8 cellular contexts compared by ENCODE assay signal in the genomic region with DNA sequence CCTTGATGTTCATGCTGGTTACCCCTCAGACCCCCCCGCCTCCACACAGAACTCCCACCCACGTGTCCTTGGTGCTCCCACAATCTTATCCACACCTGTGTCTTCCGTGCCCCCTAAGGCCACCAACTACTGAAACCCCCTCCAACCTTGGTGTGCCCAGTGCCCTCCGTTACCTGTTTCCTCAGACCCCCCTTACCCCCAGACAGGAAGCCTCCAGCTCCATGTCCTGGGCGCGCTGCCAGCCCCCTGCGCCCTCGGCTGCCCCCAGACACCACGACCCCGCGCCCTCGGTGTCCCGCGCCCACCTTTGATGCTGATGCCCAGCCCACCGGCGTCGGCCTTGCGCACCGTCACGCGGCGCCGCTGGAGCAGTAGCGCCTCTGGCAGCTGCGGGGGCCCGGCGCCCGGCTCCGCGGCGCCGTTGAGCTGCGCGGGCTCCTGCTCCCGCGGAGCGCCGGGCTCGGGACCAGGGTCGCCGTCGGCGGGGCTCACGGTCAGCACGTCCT. TPM values are rescaled to one million over a fixed set of nuclear protein-coding genes. Genes with fewer than 3 reads are reported as not detected.
A peak's percentile ranks its signal among the peaks of the same experiment; 100 is the strongest.
DNase-seq lines count a peak whose midpoint lies in the region; ATAC-seq and TF ChIP-seq lines count a peak whose summit lies in the region.

No MANE protein-coding gene starts in this region.

- H3K9me3 Mint-ChIP-seq in brain = peaks cover 0 to 3% (median 0%) of the 10 kb centered on the region in 5 experiments
- no peaks in the 10 kb centered on the region for H3K9me3 Mint-ChIP-seq in stimulated activated memory B cell treated with anti-CD40 and anti-IgM and Interleukin-4, amounts not matched to agents 10 μg/mL and 1 μg/mL and 100 μg/mL, for 72 hours

- H3K4me1 Mint-ChIP-seq in brain = peaks cover 46% of the 10 kb centered on the region
- peaks cover 39% of the 10 kb centered on the region for H3K4me1 Mint-ChIP-seq in stimulated activated memory B cell treated with anti-CD40 and anti-IgM and Interleukin-4, amounts not matched to agents 10 μg/mL and 1 μg/mL and 100 μg/mL, for 72 hours

- H3K36me3 ChIP-seq in kidney epithelial cell (ENCODE audit: control insufficient read depth, insufficient read depth, low read length) = no peaks in the 10 kb centered on the region

- H3K27me3 ChIP-seq in kidney epithelial cell (ENCODE audit: control insufficient read depth, insufficient read depth, low read length) = no peaks in the 10 kb centered on the region

- peak overlapping the region; percentile 60 to 92 (median 82) for H3K27ac Mint-ChIP-seq in brain
- peak overlapping the region; percentile 81 for H3K27ac Mint-ChIP-seq in stimulated activated memory B cell treated with anti-CD40 and anti-IgM and Interleukin-4, amounts not matched to agents 10 μg/mL and 1 μg/mL and 100 μg/mL, for 72 hours

- H3K4me3 ChIP-seq in AG09309 (ENCODE audit: control insufficient read depth, low read depth, low read length) (peak overlapping the region; percentile 64), kidney epithelial cell (ENCODE audit: low read depth, low read length) (peak overlapping the region; percentile 43)

- DNase-seq in AG09309 (ENCODE audit: low read depth) = no peak
- DNase-seq in NCI-H2171 (lab: John Stamatoyannopoulos, UW) = peak; percentile 47
- no peak for DNase-seq in kidney epithelial cell (ENCODE audit: low read depth)
- no peak for DNase-seq in GM19240 (ENCODE audit: insufficient read length, low spot score)
- DNase-seq in COR-L47 (lab: John Stamatoyannopoulos, UW) = no peak

- H3K4me3 Mint-ChIP-seq in brain = peak overlapping the region; percentile 89 to 93 (median 90)
- H3K4me3 Mint-ChIP-seq in stimulated activated memory B cell treated with anti-CD40 and anti-IgM and Interleukin-4, amounts not matched to agents 10 μg/mL and 1 μg/mL and 100 μg/mL, for 72 hours = peak overlapping the region; percentile 93

- H3K27me3 Mint-ChIP-seq in brain = peaks cover 10% of the 10 kb centered on the region
- H3K27me3 Mint-ChIP-seq in stimulated activated memory B cell treated with anti-CD40 and anti-IgM and Interleukin-4, amounts not matched to agents 10 μg/mL and 1 μg/mL and 100 μg/mL, for 72 hours = no peaks in the 10 kb centered on the region

- ATAC-seq in GM19452 (IDR thresholded peaks at IDR 0.05; ENCODE audit: unreplicated experiment) = peak; percentile 29
- ATAC-seq in stimulated activated memory B cell treated with anti-CD40 and anti-IgM and Interleukin-4, amounts not matched to agents 10 μg/mL and 1 μg/mL and 100 μg/mL, for 72 hours = peak; percentile 21

- H3K36me3 Mint-ChIP-seq in brain = peaks cover 6% of the 10 kb centered on the region
- H3K36me3 Mint-ChIP-seq in stimulated activated memory B cell treated with anti-CD40 and anti-IgM and Interleukin-4, amounts not matched to agents 10 μg/mL and 1 μg/mL and 100 μg/mL, for 72 hours = no peaks in the 10 kb centered on the region

- no peak for TF ChIP-seq CTCF in AG09309 (IDR thresholded peaks at IDR 0.05; ENCODE audit: control insufficient read depth, insufficient read depth, low read depth, low read length, missing control alignments)
- no peak for TF ChIP-seq CTCF in brain (conservative IDR thresholded peaks at IDR 0.05)
- TF ChIP-seq CTCF in kidney epithelial cell (IDR thresholded peaks at IDR 0.05; ENCODE audit: insufficient read depth, low read length, poor library complexity, severe bottlenecking) = no peak

RNA-seq across cellular contexts. Expression of a gene that starts 0.5 kb away (rescaled TPM):
- polyA plus RNA-seq in brain (ENCODE audit: insufficient read depth, low read depth, low replicate concordance) = 89.1 TPM
- 13.7 and 15.1 TPM in 2 replicates for total RNA-seq in kidney epithelial cell

RNA-seq across cellular contexts. Expression of a gene that starts 41.7 kb away (rescaled TPM):
- 32.5 TPM for polyA plus RNA-seq in brain (ENCODE audit: insufficient read depth, low read depth, low replicate concordance)
- 25.3 and 39.4 TPM in 2 replicates for total RNA-seq in kidney epithelial cell

RNA-seq across cellular contexts. Expression of a gene that starts 46.8 kb away (rescaled TPM):
- polyA plus RNA-seq in brain (ENCODE audit: insufficient read depth, low read depth, low replicate concordance) = 77.3 TPM
- 11.6 and 13.4 TPM in 2 replicates for total RNA-seq in kidney epithelial cell
